Comparison of ENCODE assay signal across 8 cellular contexts in the genomic region with DNA sequence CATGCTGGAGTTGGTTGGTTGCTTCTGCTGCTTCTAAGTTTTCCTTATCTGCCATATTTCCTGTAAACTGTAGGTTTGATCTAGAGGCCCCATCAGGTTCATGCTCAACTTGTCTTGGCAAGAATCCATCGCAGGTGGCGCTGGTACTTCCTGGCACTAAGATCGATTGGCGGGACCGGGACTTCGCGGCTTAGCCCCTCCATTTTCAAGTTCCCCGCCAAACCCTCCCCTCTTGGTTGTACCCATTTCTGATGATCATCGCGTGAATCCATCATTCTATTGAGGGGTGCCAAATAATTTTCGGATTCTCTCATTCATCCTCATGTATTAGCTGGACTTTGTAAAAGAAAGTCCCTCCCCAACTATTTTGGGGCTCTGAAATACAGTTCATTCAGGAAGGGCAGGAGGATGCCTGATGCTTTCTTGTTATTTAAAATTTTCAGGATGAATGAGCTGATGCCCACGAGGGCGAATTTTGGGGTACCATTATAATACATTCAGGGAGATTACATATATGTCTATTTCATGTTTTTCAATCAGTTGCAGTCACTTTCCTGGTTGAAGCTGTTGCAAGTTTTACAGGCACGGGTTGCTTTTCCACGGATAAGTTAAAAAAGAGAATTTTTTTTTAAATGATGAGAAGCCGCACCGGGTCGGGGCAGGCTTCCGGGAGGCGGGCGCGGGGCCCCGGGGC. TPM values are rescaled to one million over a fixed set of nuclear protein-coding genes. Genes with fewer than 3 reads are reported as not detected.
DNase-seq lines count a peak whose midpoint lies in the region; ATAC-seq and TF ChIP-seq lines count a peak whose summit lies in the region.

No MANE protein-coding gene starts in this region.

- H3K4me1 ChIP-seq in mesendoderm (ENCODE audit: control insufficient read depth, low read depth, low read length) = peaks cover 4% of the 10 kb centered on the region

- H3K18ac ChIP-seq in mesendoderm (ENCODE audit: low read length) = peak overlapping the region; percentile 55

- H3K79me2 ChIP-seq in mesendoderm (ENCODE audit: control insufficient read depth, insufficient read depth, low read length) = peaks cover 33% of the 10 kb centered on the region

- no peaks in the 10 kb centered on the region for H3K36me3 ChIP-seq in mesendoderm (ENCODE audit: control insufficient read depth, insufficient read depth, low read length)

- peak overlapping the region; percentile 85 for H3K56ac ChIP-seq in mesendoderm (ENCODE audit: low read length)

- no peaks in the 10 kb centered on the region for H3K27me3 ChIP-seq in mesendoderm (ENCODE audit: insufficient read depth, low read length, poor library complexity)

- no peak overlapping the region for H2BK5ac ChIP-seq in mesendoderm (ENCODE audit: low read length)

- H2BK15ac ChIP-seq in mesendoderm (replicated peaks; ENCODE audit: low read depth) = no peak overlapping the region

- peak overlapping the region; percentile 41 for H3K4me2 ChIP-seq in mesendoderm (ENCODE audit: low read length)

- H3K4me3 ChIP-seq in coronary artery (peak overlapping the region; percentile 81), mesendoderm (ENCODE audit: low read length) (peak overlapping the region; percentile 6)

- H3K27ac ChIP-seq in coronary artery (no peak overlapping the region), mesendoderm (ENCODE audit: low read depth, low read length) (peak overlapping the region; percentile 16)

- H3K4ac ChIP-seq in mesendoderm (ENCODE audit: low read depth, low read length) = no peak overlapping the region

- peak overlapping the region; percentile 99 for H4K8ac ChIP-seq in mesendoderm (ENCODE audit: low read depth, low read length)

- peak overlapping the region; percentile 68 for H3K9ac ChIP-seq in mesendoderm (ENCODE audit: low read length)

- no peak overlapping the region for H2AK5ac ChIP-seq in mesendoderm (ENCODE audit: low read length)

- TF ChIP-seq CTCF in coronary artery (IDR thresholded peaks at IDR 0.05) = no peak

- peaks cover 14% of the 10 kb centered on the region for H3K79me1 ChIP-seq in mesendoderm (ENCODE audit: low read length)

- H3K23ac ChIP-seq in mesendoderm (ENCODE audit: low read length) = no peak overlapping the region

- ATAC-seq in GM18498 (IDR thresholded peaks at IDR 0.05; ENCODE audit: unreplicated experiment) (peak; percentile 36), HG03175 (IDR thresholded peaks at IDR 0.05; ENCODE audit: unreplicated experiment) (peak; percentile 37), GM18868 (IDR thresholded peaks at IDR 0.05; ENCODE audit: unreplicated experiment) (no peak)

- no CpG with 5 or more reads among the region's 23 CpGs for WGBS in mesendoderm (ENCODE audit: extremely low coverage, insufficient coverage, low lambda C conversion rate)

- H2BK120ac ChIP-seq in mesendoderm (ENCODE audit: low read depth, low read length) = no peak overlapping the region

- H4K5ac ChIP-seq in mesendoderm (ENCODE audit: low read length) = no peak overlapping the region

- DNase-seq in NCI-H510A (lab: John Stamatoyannopoulos, UW) (peak; percentile 93), coronary artery (ENCODE audit: low spot score) (no peak), mesendoderm (peak; percentile 96)
- peak; percentile 75 for DNase-seq in activated CD4-positive, CD25-positive, alpha-beta regulatory T cell treated with anti-CD3 and anti-CD28 coated beads, Interleukin-2, amount 50 U/mL, for 72 hours
- peak; percentile 64 to 74 for DNase-seq in stimulated activated CD8-positive, alpha-beta memory T cell treated with anti-CD3 and anti-CD28 coated beads, Interleukin-2, amount 100 ng/mL, for 48 hours (ENCODE audit: low read depth in 2 of 2)

RNA-seq across cellular contexts. Expression of a gene that starts 0.4 kb away (rescaled TPM):
- 6.5 TPM for polyA plus RNA-seq in mesendoderm (2013, experiment 1 of 2)
- polyA plus RNA-seq in mesendoderm (2013, experiment 2 of 2) = 6.6 TPM

RNA-seq across cellular contexts. Expression of a gene that starts 4.1 kb away (rescaled TPM):
- 26.3 TPM for polyA plus RNA-seq in mesendoderm (2013, experiment 1 of 2)
- polyA plus RNA-seq in mesendoderm (2013, experiment 2 of 2) = 26.5 TPM
